ENCODE assay signal across 8 cellular contexts in the genomic region with DNA sequence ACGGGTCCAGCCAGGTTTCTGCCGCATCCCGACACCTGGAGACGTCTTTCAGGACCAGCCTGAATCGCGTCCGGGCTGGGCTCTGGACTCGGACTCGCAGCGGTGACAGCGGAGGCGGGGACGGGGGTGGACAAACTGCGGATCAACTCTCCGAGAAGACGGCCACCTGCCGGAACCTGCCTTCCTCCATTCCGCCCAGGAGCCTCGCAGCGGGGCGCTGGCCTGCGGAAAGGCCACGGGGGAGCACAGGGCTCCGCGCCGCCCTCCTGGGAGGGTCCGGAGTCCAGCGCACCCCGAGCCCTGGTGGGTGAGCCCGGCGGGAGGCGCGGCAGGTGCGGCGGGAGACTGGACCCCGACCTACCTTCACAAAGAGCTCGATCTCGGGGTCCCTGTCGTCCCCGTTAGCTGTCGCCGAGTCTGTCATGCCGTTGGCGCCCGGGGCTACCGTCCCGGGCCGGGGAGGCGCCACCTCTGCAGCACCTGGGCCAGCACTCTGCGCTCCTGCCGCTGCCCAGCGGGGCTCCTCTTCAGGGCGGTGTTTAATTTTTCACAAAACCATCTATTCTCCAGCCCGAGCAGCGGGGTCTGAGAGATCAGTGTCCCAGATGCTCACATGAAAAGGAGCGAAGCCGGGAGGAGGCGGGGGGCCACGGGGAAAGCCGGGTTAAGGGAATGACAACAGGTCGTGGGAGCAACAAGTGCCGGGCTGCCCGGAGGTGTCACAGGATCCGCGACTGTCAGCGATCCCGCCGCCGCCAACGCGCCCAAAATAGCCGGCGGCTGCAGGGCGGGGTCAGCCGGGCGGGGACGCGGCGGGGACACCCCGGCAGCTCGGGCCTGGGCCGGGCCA. TPM values are rescaled to one million over a fixed set of nuclear protein-coding genes. Genes with fewer than 3 reads are reported as not detected.
A peak's percentile ranks its signal among the peaks of the same experiment; 100 is the strongest.
DNase-seq lines count a peak whose midpoint lies in the region; ATAC-seq and TF ChIP-seq lines count a peak whose summit lies in the region.

Gene CLIC5, minus strand, starts transcription at position 742 of the 850 bp plus-strand sequence. Its CDS starts 318 bp downstream, at position 424.

- H3K4me1 ChIP-seq in adipocyte (ENCODE audit: control insufficient read depth, insufficient read depth, low read length) (peaks cover 10% of the 10 kb centered on the region), iPS-20b (ENCODE audit: insufficient read depth, low read length) (peaks cover 20% of the 10 kb centered on the region), smooth muscle cell (ENCODE audit: low read depth) (peaks cover 15% of the 10 kb centered on the region)

- no peaks in the 10 kb centered on the region for H3K79me2 ChIP-seq in smooth muscle cell (ENCODE audit: low read depth)

- peak; percentile 68 for DNase-seq in COLO668 (lab: John Stamatoyannopoulos, UW; ENCODE audit: unreplicated experiment)
- peak; percentile 57 for DNase-seq in NCI-H69 (lab: John Stamatoyannopoulos, UW)
- no peak for DNase-seq in adipocyte (ENCODE audit: low read depth)
- DNase-seq in smooth muscle cell (lab: John Stamatoyannopoulos, UW; ENCODE audit: unreplicated experiment), result no peak

- peak within 1 kb of the TSS; percentile 64 for H3K4me3 ChIP-seq in adipocyte (ENCODE audit: low read length)
- H3K4me3 ChIP-seq in iPS-20b (ENCODE audit: low read length), result peak within 1 kb of the TSS; percentile 74
- H3K4me3 ChIP-seq in smooth muscle cell, result peak within 1 kb of the TSS; percentile 52

- ATAC-seq in HG03571 (IDR thresholded peaks at IDR 0.05; ENCODE audit: unreplicated experiment) (no peak), GM21825 (IDR thresholded peaks at IDR 0.05; ENCODE audit: unreplicated experiment) (no peak), HG03457 (IDR thresholded peaks at IDR 0.05; ENCODE audit: unreplicated experiment) (no peak)

- peak within 1 kb of the TSS; percentile 89 for H3K4me2 ChIP-seq in smooth muscle cell

- H3K9ac ChIP-seq in adipocyte (ENCODE audit: low read length) (no peak within 1 kb of the TSS), iPS-20b (ENCODE audit: low read depth, low read length) (peak within 1 kb of the TSS; percentile 29; the same call in 1 of the 2 replicates), smooth muscle cell (ENCODE audit: low read depth) (no peak within 1 kb of the TSS)

- H3K27me3 ChIP-seq in adipocyte (replicated peaks; ENCODE audit: control insufficient read depth, insufficient read depth, low read length) (peaks cover 51% of the 10 kb centered on the region), iPS-20b (ENCODE audit: insufficient read depth, low read length) (peaks cover 48% of the 10 kb centered on the region), smooth muscle cell (ENCODE audit: low read depth) (peaks cover 75% of the 10 kb centered on the region)

- H3K9me3 ChIP-seq in adipocyte (ENCODE audit: control insufficient read depth, low read length) (peaks cover 14% of the 10 kb centered on the region), iPS-20b (ENCODE audit: insufficient read depth, low read depth, low read length) (peaks cover 5% of the 10 kb centered on the region; the same call in 1 of the 2 replicates), smooth muscle cell (replicated peaks; ENCODE audit: low read depth) (no peaks in the 10 kb centered on the region)

- no peaks in the 10 kb centered on the region for H3F3A ChIP-seq in smooth muscle cell (ENCODE audit: low read depth)

- 2% methylated on average over 74 of the region's 82 CpGs for WGBS in smooth muscle cell (ENCODE audit: low lambda C conversion rate)

- peak within 1 kb of the TSS; percentile 13 for H2AFZ ChIP-seq in smooth muscle cell (ENCODE audit: low read depth)

- no peak for TF ChIP-seq CTCF in smooth muscle cell (IDR thresholded peaks at IDR 0.05; ENCODE audit: borderline replicate concordance, insufficient read depth, poor library complexity, severe bottlenecking)

- no peaks in the 10 kb centered on the region for H4K20me1 ChIP-seq in smooth muscle cell (ENCODE audit: low read depth)

- H3K36me3 ChIP-seq in adipocyte (ENCODE audit: control insufficient read depth, insufficient read depth, low read length, severe bottlenecking) (no peaks in the 10 kb centered on the region), iPS-20b (ENCODE audit: insufficient read depth, low read depth, low read length) (no peaks in the 10 kb centered on the region), smooth muscle cell (ENCODE audit: low read depth) (no peaks in the 10 kb centered on the region)

- H3K27ac ChIP-seq in iPS-20b (ENCODE audit: low read length) (no peak within 1 kb of the TSS), smooth muscle cell (ENCODE audit: low read depth) (no peak within 1 kb of the TSS)

RNA-seq across cellular contexts. Expression of gene CLIC5, which starts in this region (rescaled TPM):
- 0.99 and 4.4 TPM in 2 replicates for total RNA-seq in smooth muscle cell
- polyA plus RNA-seq in smooth muscle cell, result 0.97 and 1.4 TPM in 2 replicates

Comparison
In these comparisons a context has a peak if more than half of its experiments do, and no peak if none do; other contexts are left out.
1. DNase-seq: peak in COLO668 (single experiment) and NCI-H69 (single experiment); none in adipocyte (single experiment) and smooth muscle cell (single experiment).
2. Peak in every context shown above with its lines, with median percentiles within 50 percentile points of each other: H3K4me3 ChIP-seq.